ENCODE assay signal across 16 cellular contexts in the genomic region with DNA sequence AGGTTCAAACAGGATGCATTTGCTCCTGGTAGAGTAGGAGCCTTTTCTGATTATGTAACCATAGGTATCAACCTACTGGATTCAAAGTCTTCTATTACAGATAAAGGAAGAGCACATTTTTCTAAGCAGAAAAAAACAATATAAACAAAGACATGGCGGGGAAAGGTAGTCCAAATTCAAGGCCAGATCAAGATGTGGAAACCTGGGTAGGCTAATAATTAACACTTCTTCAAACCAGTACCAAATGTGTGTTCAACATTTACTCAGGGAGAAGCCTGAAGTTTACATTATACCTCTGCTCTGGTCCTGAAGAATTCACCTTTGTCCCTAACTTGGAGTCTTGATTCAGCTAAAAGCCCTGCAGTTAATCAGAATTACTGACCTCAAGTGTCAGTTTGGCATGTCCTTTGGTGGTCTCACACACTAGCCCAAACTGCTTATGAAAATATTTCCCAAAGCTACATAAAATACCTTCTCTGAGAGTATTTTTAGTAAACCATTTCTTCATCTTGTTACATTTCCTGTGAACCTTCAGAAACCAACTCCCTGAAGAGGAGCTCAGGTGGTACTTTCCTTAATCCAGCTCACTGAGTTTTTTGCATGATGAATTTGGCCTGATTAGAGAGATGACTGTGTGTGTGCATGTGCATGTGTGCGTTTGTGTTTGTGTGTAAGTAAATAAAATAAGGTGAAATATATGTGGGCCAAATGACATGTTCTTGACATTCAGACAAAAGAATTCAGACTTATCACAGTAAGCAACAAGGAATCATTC.
DNase-seq lines count a peak whose midpoint lies in the region; ATAC-seq and TF ChIP-seq lines count a peak whose summit lies in the region.
"Had no signal": no experiment of that assay in that cellular context is flagged by ENCODE, and none has a peak within 500 bp of the region (broad histone marks: within the 10 kb centered on the region; RNA-seq: fewer than 3 reads in every experiment).

No MANE protein-coding gene starts in this region.

- no peak overlapping the region for H3K4me3 Mint-ChIP-seq in activated T-cell treated with anti-CD3 and anti-CD28 coated beads, Interleukin-2, amount 50 U/mL, for 72 hours
- H3K4me3 Mint-ChIP-seq in type B pancreatic cell = no peak overlapping the region
- H3K4me3 Mint-ChIP-seq: activated naive CD4-positive, alpha-beta T cell treated with anti-CD3 and anti-CD28 coated beads, Interleukin-2, amount 50 U/mL, for 24 hours; CD8-positive, alpha-beta memory T cell; central memory CD8-positive, alpha-beta T cell; T-helper 17 cell had no signal

- H3K4me1 Mint-ChIP-seq in activated T-cell treated with anti-CD3 and anti-CD28 coated beads, Interleukin-2, amount 50 U/mL, for 72 hours (ENCODE audit: low read depth) = peaks cover 6% of the 10 kb centered on the region
- H3K4me1 Mint-ChIP-seq in type B pancreatic cell (ENCODE audit: unreplicated experiment) = peaks cover 10% of the 10 kb centered on the region

- intact Hi-C loops in uterus (cut with DNase I; ENCODE audit: low total_unique reads) = no loop called here

- TF ChIP-seq CTCF in type B pancreatic cell (conservative IDR thresholded peaks at IDR 0.05) = no peak
- no peak for TF ChIP-seq CTCF in uterus (IDR thresholded peaks at IDR 0.05)

- no peaks in the 10 kb centered on the region for H3K36me3 ChIP-seq in uterus
- H3K36me3 ChIP-seq: transverse colon had no signal

- H3K27me3 ChIP-seq in uterus = no peaks in the 10 kb centered on the region
- H3K27me3 ChIP-seq: transverse colon had no signal

- no peaks in the 10 kb centered on the region for H3K4me1 ChIP-seq in uterus

- H3K27ac Mint-ChIP-seq in activated T-cell treated with anti-CD3 and anti-CD28 coated beads, Interleukin-2, amount 50 U/mL, for 72 hours = peak overlapping the region; percentile 52
- H3K27ac Mint-ChIP-seq in type B pancreatic cell = peak overlapping the region; percentile 43
- H3K27ac Mint-ChIP-seq: activated naive CD4-positive, alpha-beta T cell treated with anti-CD3 and anti-CD28 coated beads, Interleukin-2, amount 50 U/mL, for 24 hours; T-helper 17 cell had no signal

- peaks cover 0 to 3% of the 10 kb centered on the region in 2 donors for H3K9me3 Mint-ChIP-seq in activated T-cell treated with anti-CD3 and anti-CD28 coated beads, Interleukin-2, amount 50 U/mL, for 72 hours
- H3K9me3 Mint-ChIP-seq in type B pancreatic cell = peaks cover 4% of the 10 kb centered on the region
- H3K9me3 Mint-ChIP-seq: central memory CD8-positive, alpha-beta T cell had no signal

- H3K9me3 ChIP-seq in uterus = no peaks in the 10 kb centered on the region
- H3K9me3 ChIP-seq: transverse colon had no signal

- no peaks in the 10 kb centered on the region for H3K27me3 Mint-ChIP-seq in activated T-cell treated with anti-CD3 and anti-CD28 coated beads, Interleukin-2, amount 50 U/mL, for 72 hours (ENCODE audit: low read depth)
- H3K27me3 Mint-ChIP-seq in type B pancreatic cell = no peaks in the 10 kb centered on the region
- H3K27me3 Mint-ChIP-seq: activated naive CD4-positive, alpha-beta T cell treated with anti-CD3 and anti-CD28 coated beads, Interleukin-2, amount 50 U/mL, for 24 hours; CD8-positive, alpha-beta memory T cell; central memory CD8-positive, alpha-beta T cell; T-helper 17 cell had no signal

- H3K4me3 ChIP-seq in uterus = no peak overlapping the region
- H3K4me3 ChIP-seq: transverse colon had no signal

- DNase-seq in activated T-cell treated with anti-CD3 and anti-CD28 coated beads, Interleukin-2, amount 50 U/mL, for 72 hours = no peak
- DNase-seq in activated T-cell treated with anti-CD3 and anti-CD28 coated beads, Interleukin-2, amount 50 U/mL, for 1 hour = no peak
- DNase-seq in HuH-7.5 (ENCODE audit: low spot score) (peak; percentile 38), left kidney (ENCODE audit: low read depth, low spot score) (peak; percentile 27), type B pancreatic cell (ENCODE audit: extremely low spot score, unreplicated experiment) (no peak), SHP77 (lab: John Stamatoyannopoulos, UW) (no peak), uterus (no peak)
- DNase-seq: activated CD4-positive, alpha-beta T cell treated with anti-CD3 and anti-CD28 coated beads for 1 hour; CD8-positive, alpha-beta memory T cell; NCI-H2107; NCI-H748 treated with DMSO at 0.1 percent for 48 hours; T-helper 17 cell; transverse colon had no signal

- no peak for TF ChIP-seq POLR2A in uterus (IDR thresholded peaks at IDR 0.05)

- no peak overlapping the region for H3K27ac ChIP-seq in uterus

- ATAC-seq in activated T-cell treated with anti-CD3 and anti-CD28 coated beads, Interleukin-2, amount 50 U/mL, for 72 hours (replicated peaks in 1 of 2) = no peak
- no peak for ATAC-seq in GM18858 (IDR thresholded peaks at IDR 0.05; ENCODE audit: unreplicated experiment)
- ATAC-seq: T-helper 17 cell had no signal

- H3K36me3 Mint-ChIP-seq in activated T-cell treated with anti-CD3 and anti-CD28 coated beads, Interleukin-2, amount 50 U/mL, for 72 hours (ENCODE audit: insufficient read depth in 2 of 2) = peaks cover 0 to 4% of the 10 kb centered on the region in 2 donors
- peaks cover 23% of the 10 kb centered on the region for H3K36me3 Mint-ChIP-seq in type B pancreatic cell

Comparison
In these comparisons a context has a peak if more than half of its experiments do, and no peak if none do; other contexts are left out.
1. DNase-seq: peak in HuH-7.5 (single experiment) and left kidney (single experiment); none in activated T-cell treated with anti-CD3 and anti-CD28 coated beads, Interleukin-2, amount 50 U/mL, for 72 hours (0 of 2), activated T-cell treated with anti-CD3 and anti-CD28 coated beads, Interleukin-2, amount 50 U/mL, for 1 hour (single experiment), type B pancreatic cell (single experiment), SHP77 (0 of 2) and uterus (0 of 2).